ENCODE assay signal across 8 cellular contexts in genomic region chr11:77590194-77590591, GRCh38. TPM values are rescaled to one million over a fixed set of nuclear protein-coding genes. Genes with fewer than 3 reads are reported as not detected.
A peak's percentile ranks its signal among the peaks of the same experiment; 100 is the strongest.
DNase-seq lines count a peak whose midpoint lies in the region; ATAC-seq and TF ChIP-seq lines count a peak whose summit lies in the region.

No MANE protein-coding gene starts in this region.

- H3K27me3 ChIP-seq in Loucy (ENCODE audit: insufficient read depth, low read length, poor library complexity, severe bottlenecking) (no peaks in the 10 kb centered on the region), neutrophil (peaks cover 46% of the 10 kb centered on the region)

- H3K79me2 ChIP-seq in Loucy (ENCODE audit: insufficient read depth, low read length), result no peaks in the 10 kb centered on the region

- in situ Hi-C loops in GM13977 (cut with MboI; ENCODE audit: low pct_unique_long_range_greater_than_20kb, low sequenced_read_pairs, unreplicated experiment), result no loop called here

- no peak for TF ChIP-seq CTCF in Loucy (conservative IDR thresholded peaks at IDR 0.05; ENCODE audit: low read length)
- no peak for TF ChIP-seq CTCF in glutamatergic neuron (IDR thresholded peaks at IDR 0.05; ENCODE audit: partially characterized antibody, unreplicated experiment)
- no peak for TF ChIP-seq CTCF in neutrophil (IDR thresholded peaks at IDR 0.05)
- TF ChIP-seq CTCF in GM13977 (IDR thresholded peaks at IDR 0.05; ENCODE audit: extremely low read depth, insufficient read depth, missing control alignments), result no peak

- ATAC-seq in GM18907 (IDR thresholded peaks at IDR 0.05; ENCODE audit: unreplicated experiment), result peak; percentile 33
- ATAC-seq in GM21723 (IDR thresholded peaks at IDR 0.05; ENCODE audit: unreplicated experiment), result no peak

- peak overlapping the region; percentile 92 for H3K4me3 Mint-ChIP-seq in glutamatergic neuron (ENCODE audit: unreplicated experiment)

- H3K36me3 ChIP-seq in Loucy (ENCODE audit: insufficient read depth, low read length) (no peaks in the 10 kb centered on the region), neutrophil (no peaks in the 10 kb centered on the region)

- DNase-seq in AG20443 (ENCODE audit: low spot score), result peak; percentile 45
- DNase-seq in activated naive CD4-positive, alpha-beta T cell treated with anti-CD3 and anti-CD28 coated beads, Interleukin-2, amount 50 U/mL, for 16 hours, result peak; percentile 17
- DNase-seq in glutamatergic neuron, result peak; percentile 42
- DNase-seq in GM13977 (ENCODE audit: low spot score), result no peak

- no peaks in the 10 kb centered on the region for H3K9me2 ChIP-seq in Loucy (replicated peaks; ENCODE audit: low read depth, low read length)

- no peaks in the 10 kb centered on the region for H3K9me3 Mint-ChIP-seq in glutamatergic neuron (ENCODE audit: unreplicated experiment)

- H3K9me3 ChIP-seq in Loucy (ENCODE audit: insufficient read depth, low read depth, low read length), result no peaks in the 10 kb centered on the region
- no peaks in the 10 kb centered on the region for H3K9me3 ChIP-seq in neutrophil

- H4K20me1 ChIP-seq in Loucy (ENCODE audit: insufficient read depth, low read length, poor library complexity, severe bottlenecking), result no peaks in the 10 kb centered on the region

- peak overlapping the region; percentile 77 for H3K9ac ChIP-seq in Loucy (ENCODE audit: low read depth, low read length, poor library complexity, severe bottlenecking)

- H3K4me1 ChIP-seq in Loucy (ENCODE audit: insufficient read depth, low read length, poor library complexity, severe bottlenecking) (peaks cover 16% of the 10 kb centered on the region), neutrophil (ENCODE audit: control insufficient read depth in 1 of 2, insufficient read depth in 1 of 2, low read depth in 1 of 2, low read length in 1 of 2) (peaks cover 15 to 16% of the 10 kb centered on the region in 2 experiments)

- H3K27ac ChIP-seq in neutrophil, result no peak overlapping the region

- peak overlapping the region; percentile 97 for H2AFZ ChIP-seq in Loucy (ENCODE audit: low read length)

- H3F3A ChIP-seq in Loucy (ENCODE audit: low read depth), result no peaks in the 10 kb centered on the region

- peak overlapping the region; percentile 70 for H3K4me2 ChIP-seq in Loucy (ENCODE audit: low read depth, low read length, poor library complexity, severe bottlenecking)

- peaks cover 3% of the 10 kb centered on the region for H3K27me3 Mint-ChIP-seq in glutamatergic neuron (ENCODE audit: unreplicated experiment)

- peaks cover 6% of the 10 kb centered on the region for H3K36me3 Mint-ChIP-seq in glutamatergic neuron (ENCODE audit: unreplicated experiment)

- H3K27ac Mint-ChIP-seq in glutamatergic neuron (ENCODE audit: unreplicated experiment), result peak overlapping the region; percentile 33

- peaks cover 6% of the 10 kb centered on the region for H3K4me1 Mint-ChIP-seq in glutamatergic neuron (ENCODE audit: low read depth, unreplicated experiment)

- H3K4me3 ChIP-seq in Loucy (ENCODE audit: low read length, poor library complexity, severe bottlenecking) (peak overlapping the region; percentile 81), neutrophil (ENCODE audit: low read depth in 1 of 2, low read length in 1 of 2) (peak overlapping the region; percentile 57 to 66)

RNA-seq across cellular contexts. Expression of gene AQP11, which starts 0.4 kb away (rescaled TPM):
- 2.0 TPM for total RNA-seq in glutamatergic neuron (ENCODE audit: unreplicated experiment)

RNA-seq across cellular contexts. Expression of gene CLNS1A, which starts 47.4 kb away (rescaled TPM):
- total RNA-seq in glutamatergic neuron (ENCODE audit: unreplicated experiment), result 75.5 TPM
